Comparison of ENCODE assay signal across 14 cellular contexts in genomic region chr2:37569131-37569530, GRCh38.
"Had no signal": no experiment of that assay in that cellular context is flagged by ENCODE, and none has a peak within 500 bp of the region (broad histone marks: within the 10 kb centered on the region; RNA-seq: fewer than 3 reads in every experiment).

No MANE protein-coding gene starts in this region.

- DNase-seq: activated CD8-positive, alpha-beta memory T cell treated with anti-CD3 and anti-CD28 coated beads, Interleukin-2, amount 50 U/mL, for 4 hours; activated naive CD8-positive, alpha-beta T cell treated with anti-CD3 and anti-CD28 coated beads, Interleukin-2, amount 10 ng/mL, durations not matched to agents 7 days and 5 days; dermis blood vessel endothelial cell; psoas muscle; SK-N-SH; stimulated activated CD4-positive, alpha-beta T cell treated with anti-CD3 and anti-CD28 coated beads, Interleukin-12 subunit alpha, Interleukin-12 subunit beta, amount 100 ng/mL, for 4 hours; stimulated activated CD4-positive, alpha-beta T cell treated with anti-CD3 and anti-CD28 coated beads, Interleukin-2, amount 100 ng/mL, for 24 hours; thyroid gland; uterus had no signal

- H3K9me3 ChIP-seq: breast epithelium, psoas muscle, SK-N-SH, thyroid gland, uterus had no signal

- H3K27me3 Mint-ChIP-seq: activated CD4-positive, alpha-beta T cell treated with anti-CD3 and anti-CD28 coated beads for 36 hours; T-cell had no signal

- H3K27me3 ChIP-seq: breast epithelium, thyroid gland, uterus had no signal

- H3K9me3 Mint-ChIP-seq: stimulated activated effector memory CD8-positive, alpha-beta T cell treated with anti-CD3 and anti-CD28 coated beads, Interleukin-12 subunit alpha, Interleukin-12 subunit beta, amount 100 ng/mL, for 72 hours; T-cell had no signal

- H3K36me3 ChIP-seq: breast epithelium, thyroid gland, uterus had no signal

- H3K27ac ChIP-seq: psoas muscle, thyroid gland, uterus had no signal

- H3K4me3 ChIP-seq: breast epithelium, psoas muscle, thyroid gland, uterus had no signal

- H3K4me1 ChIP-seq: breast epithelium, thyroid gland, uterus had no signal

- H3K27ac Mint-ChIP-seq: activated CD4-positive, alpha-beta memory T cell treated with anti-CD3 and anti-CD28 coated beads, Interleukin-2, amount 10 ng/mL, durations not matched to agents 7 days and 5 days; activated CD4-positive, alpha-beta T cell treated with anti-CD3 and anti-CD28 coated beads for 36 hours; activated naive CD8-positive, alpha-beta T cell treated with anti-CD3 and anti-CD28 coated beads, Interleukin-2, amount 10 ng/mL, durations not matched to agents 7 days and 5 days; stimulated activated effector memory CD8-positive, alpha-beta T cell treated with anti-CD3 and anti-CD28 coated beads, Interleukin-12 subunit alpha, Interleukin-12 subunit beta, amount 100 ng/mL, for 72 hours had no signal

- H3K4me3 Mint-ChIP-seq: activated CD4-positive, alpha-beta memory T cell treated with anti-CD3 and anti-CD28 coated beads, Interleukin-2, amount 10 ng/mL, durations not matched to agents 7 days and 5 days; activated CD4-positive, alpha-beta T cell treated with anti-CD3 and anti-CD28 coated beads for 36 hours; activated naive CD8-positive, alpha-beta T cell treated with anti-CD3 and anti-CD28 coated beads, Interleukin-2, amount 10 ng/mL, durations not matched to agents 7 days and 5 days; stimulated activated effector memory CD8-positive, alpha-beta T cell treated with anti-CD3 and anti-CD28 coated beads, Interleukin-12 subunit alpha, Interleukin-12 subunit beta, amount 100 ng/mL, for 72 hours; T-cell had no signal

- H3K36me3 Mint-ChIP-seq: stimulated activated effector memory CD8-positive, alpha-beta T cell treated with anti-CD3 and anti-CD28 coated beads, Interleukin-12 subunit alpha, Interleukin-12 subunit beta, amount 100 ng/mL, for 72 hours; T-cell had no signal
